1 cellular context compared by ENCODE assay signal in the genomic region with DNA sequence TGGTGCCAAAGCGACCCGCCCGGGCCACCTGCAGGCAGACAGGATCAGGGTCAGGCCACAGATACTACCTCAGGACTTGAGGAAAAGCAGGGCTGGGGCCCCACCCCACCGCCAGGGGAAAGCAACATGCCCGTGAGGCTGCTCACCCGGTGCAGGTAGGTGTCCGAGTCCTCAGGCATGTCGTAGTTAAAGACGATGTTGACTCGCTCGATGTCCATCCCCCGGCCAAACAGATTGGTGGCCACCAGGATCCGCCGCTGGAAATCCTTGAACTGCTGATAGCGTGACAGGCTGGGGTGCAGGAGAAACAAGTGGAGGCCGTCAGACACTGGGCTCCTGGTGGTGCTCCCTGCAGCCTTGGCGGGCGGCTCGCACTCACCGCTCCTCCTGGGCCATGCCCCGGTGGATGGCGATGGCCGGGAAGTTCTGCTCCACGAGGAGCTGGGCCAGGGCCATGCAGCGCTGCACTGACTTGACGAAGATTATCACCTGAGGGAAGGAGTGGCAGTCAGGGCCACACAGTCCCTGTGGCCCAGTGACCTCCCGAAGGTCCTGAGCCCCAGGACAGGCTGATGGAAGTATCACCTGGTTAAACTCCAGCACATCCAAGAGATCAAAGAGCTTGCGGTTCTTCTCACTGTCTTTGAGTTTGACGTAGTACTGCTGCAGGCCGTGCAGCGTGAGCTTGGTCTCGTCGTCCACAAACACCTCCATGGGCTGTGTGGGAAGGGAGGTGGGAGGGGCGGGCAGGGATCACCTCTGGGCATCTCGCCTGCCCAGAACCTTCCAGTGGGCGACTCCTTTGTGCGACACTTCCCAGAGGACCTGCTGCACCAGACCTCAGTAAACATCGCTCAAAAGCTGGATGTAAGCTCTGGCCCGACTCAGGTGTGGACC.
TF ChIP-seq lines count a peak whose summit lies in the region.

No MANE protein-coding gene starts in this region.

TF ChIP-seq in endothelial cell of umbilical vein, 7 proteins besides CTCF, POLR2A, EP300 and RAD21:
- TF ChIP-seq FOS (IDR thresholded peaks at IDR 0.05; ENCODE audit: borderline replicate concordance, insufficient read depth, low read length) (no peak), MYC (IDR thresholded peaks at IDR 0.05; ENCODE audit: low read depth, low read length) (no peak), EZH2 (IDR thresholded peaks at IDR 0.05; ENCODE audit: borderline replicate concordance, low read depth, low read length, severe bottlenecking) (no peak), POLR2AphosphoS5 (IDR thresholded peaks at IDR 0.05; ENCODE audit: insufficient read depth, low read depth, low read length) (no peak), JUN (IDR thresholded peaks at IDR 0.05; ENCODE audit: borderline replicate concordance, insufficient read depth, insufficient read length, low read depth) (no peak), GATA2 (IDR thresholded peaks at IDR 0.05; ENCODE audit: insufficient read depth, insufficient read length, low read depth, low read length) (no peak)
- TF ChIP-seq, protein P1, sequence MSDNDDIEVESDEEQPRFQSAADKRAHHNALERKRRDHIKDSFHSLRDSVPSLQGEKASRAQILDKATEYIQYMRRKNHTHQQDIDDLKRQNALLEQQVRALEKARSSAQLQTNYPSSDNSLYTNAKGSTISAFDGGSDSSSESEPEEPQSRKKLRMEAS (IDR thresholded peaks at IDR 0.05; ENCODE audit: insufficient read depth, insufficient read length): no peak
